ENCODE assay signal across 8 cellular contexts in genomic region chr11:27698872-27699241, GRCh38. TPM values are rescaled to one million over a fixed set of nuclear protein-coding genes. Genes with fewer than 3 reads are reported as not detected.
DNase-seq lines count a peak whose midpoint lies in the region; ATAC-seq and TF ChIP-seq lines count a peak whose summit lies in the region.

No MANE protein-coding gene starts in this region.

- H3K4me3 ChIP-seq in naive thymus-derived CD4-positive, alpha-beta T cell (ENCODE audit: low read length), result no peak overlapping the region

- H3K4me1 ChIP-seq in naive thymus-derived CD4-positive, alpha-beta T cell (ENCODE audit: control insufficient read depth in 2 of 2, insufficient read depth in 2 of 2, low read length in 2 of 2), result peaks cover 0 to 13% of the 10 kb centered on the region in 2 donors

- TF ChIP-seq CTCF in CD4-positive, alpha-beta T cell (IDR thresholded peaks at IDR 0.05), result peak; percentile 23

- no peaks in the 10 kb centered on the region for H3K36me3 ChIP-seq in naive thymus-derived CD4-positive, alpha-beta T cell (ENCODE audit: control insufficient read depth in 2 of 3, insufficient read depth in 3 of 3, low read length in 3 of 3)

- H3K27me3 Mint-ChIP-seq in CD4-positive, alpha-beta T cell, result peaks cover 80% of the 10 kb centered on the region
- H3K27me3 Mint-ChIP-seq in naive thymus-derived CD4-positive, alpha-beta T cell, result peaks cover 65 to 81% (median 75%) of the 10 kb centered on the region in 5 donors
- peaks cover 81% of the 10 kb centered on the region for H3K27me3 Mint-ChIP-seq in stimulated activated naive CD8-positive, alpha-beta T cell treated with anti-CD3 and anti-CD28 coated beads, Interleukin-15, Interleukin-2, amounts not matched to agents 100 ng/mL and 50 ng/mL, for 24 hours

- no peak overlapping the region for H3K27ac Mint-ChIP-seq in CD4-positive, alpha-beta T cell
- no peak overlapping the region for H3K27ac Mint-ChIP-seq in naive thymus-derived CD4-positive, alpha-beta T cell
- H3K27ac Mint-ChIP-seq in stimulated activated naive CD8-positive, alpha-beta T cell treated with anti-CD3 and anti-CD28 coated beads, Interleukin-15, Interleukin-2, amounts not matched to agents 100 ng/mL and 50 ng/mL, for 24 hours, result no peak overlapping the region

- intact Hi-C loops in CD4-positive, alpha-beta T cell (cut with DNase I, micrococcal nuclease), result no loop called here
- intact Hi-C loops in naive thymus-derived CD4-positive, alpha-beta T cell (cut with micrococcal nuclease), result loop anchor here (1.0 to 10.0 kb wide), 3 partner anchors 830 to 1636 kb away; no protein-coding TSS in a partner anchor

- H3K4me1 Mint-ChIP-seq in CD4-positive, alpha-beta T cell (ENCODE audit: low read depth), result peaks cover 19% of the 10 kb centered on the region
- peaks cover 12 to 32% (median 25%) of the 10 kb centered on the region in 7 donors for H3K4me1 Mint-ChIP-seq in naive thymus-derived CD4-positive, alpha-beta T cell
- peaks cover 25% of the 10 kb centered on the region for H3K4me1 Mint-ChIP-seq in stimulated activated naive CD8-positive, alpha-beta T cell treated with anti-CD3 and anti-CD28 coated beads, Interleukin-15, Interleukin-2, amounts not matched to agents 100 ng/mL and 50 ng/mL, for 24 hours (ENCODE audit: low read depth)

- peak; percentile 12 to 48 (median 22) for DNase-seq in CD4-positive, alpha-beta T cell
- peak; percentile 78 for DNase-seq in NCI-H748 (lab: John Stamatoyannopoulos, UW; ENCODE audit: unreplicated experiment)
- peak; percentile 81 for DNase-seq in activated CD8-positive, alpha-beta memory T cell treated with anti-CD3 and anti-CD28 coated beads for 24 hours
- DNase-seq in naive thymus-derived CD4-positive, alpha-beta T cell, result peak in 6 of 9 donors; percentile 5 to 64 (median 24)

- POLR2A ChIA-PET in CD4-positive, alpha-beta T cell (lab: Charles Lee), result no interaction called here
- POLR2A ChIA-PET in naive thymus-derived CD4-positive, alpha-beta T cell (lab: Charles Lee), result no interaction called here

- no peaks in the 10 kb centered on the region for H3K9me3 ChIP-seq in CD4-positive, alpha-beta T cell (ENCODE audit: control insufficient read depth, low read length)
- H3K9me3 ChIP-seq in naive thymus-derived CD4-positive, alpha-beta T cell (ENCODE audit: control insufficient read depth in 2 of 3, low read length in 3 of 3), result no peaks in the 10 kb centered on the region

- CTCF ChIA-PET in CD4-positive, alpha-beta T cell (lab: Charles Lee), result interaction anchor here (0.6 kb wide), 1 partner anchor 1854 kb away, joined by 4 read pairs; no protein-coding TSS in a partner anchor
- CTCF ChIA-PET in naive thymus-derived CD4-positive, alpha-beta T cell (lab: Charles Lee), result no interaction called here

- H3K9me3 Mint-ChIP-seq in CD4-positive, alpha-beta T cell, result no peaks in the 10 kb centered on the region
- peaks cover 0 to 5% (median 0%) of the 10 kb centered on the region in 11 donors for H3K9me3 Mint-ChIP-seq in naive thymus-derived CD4-positive, alpha-beta T cell
- H3K9me3 Mint-ChIP-seq in stimulated activated naive CD8-positive, alpha-beta T cell treated with anti-CD3 and anti-CD28 coated beads, Interleukin-15, Interleukin-2, amounts not matched to agents 100 ng/mL and 50 ng/mL, for 24 hours, result no peaks in the 10 kb centered on the region

- ATAC-seq in CD4-positive, alpha-beta T cell (ENCODE audit: poor library complexity), result peak; percentile 59
- ATAC-seq in GM19025 (IDR thresholded peaks at IDR 0.05; ENCODE audit: low read depth, unreplicated experiment) (peak; percentile 49), HG03159 (IDR thresholded peaks at IDR 0.05; ENCODE audit: unreplicated experiment) (peak; percentile 70), esophagus mucosa (peak; percentile 81)
- peak; percentile 69 for ATAC-seq in naive thymus-derived CD4-positive, alpha-beta T cell

- peaks cover 83% of the 10 kb centered on the region for H3K27me3 ChIP-seq in CD4-positive, alpha-beta T cell (ENCODE audit: control insufficient read depth, insufficient read depth, low read length)
- peaks cover 5 to 15% of the 10 kb centered on the region in 2 donors for H3K27me3 ChIP-seq in naive thymus-derived CD4-positive, alpha-beta T cell (ENCODE audit: control insufficient read depth in 2 of 2, insufficient read depth in 2 of 2, low read length in 2 of 2)

- no peaks in the 10 kb centered on the region for H3K36me3 Mint-ChIP-seq in CD4-positive, alpha-beta T cell (ENCODE audit: low read depth)
- no peaks in the 10 kb centered on the region for H3K36me3 Mint-ChIP-seq in naive thymus-derived CD4-positive, alpha-beta T cell
- H3K36me3 Mint-ChIP-seq in stimulated activated naive CD8-positive, alpha-beta T cell treated with anti-CD3 and anti-CD28 coated beads, Interleukin-15, Interleukin-2, amounts not matched to agents 100 ng/mL and 50 ng/mL, for 24 hours (ENCODE audit: low read depth), result no peaks in the 10 kb centered on the region

- H3K27ac ChIP-seq in CD4-positive, alpha-beta T cell (ENCODE audit: low read depth, low read length), result no peak overlapping the region
- no peak overlapping the region for H3K27ac ChIP-seq in naive thymus-derived CD4-positive, alpha-beta T cell (ENCODE audit: low read depth, low read length)

- H3K4me3 Mint-ChIP-seq in CD4-positive, alpha-beta T cell, result peak overlapping the region; percentile 47
- H3K4me3 Mint-ChIP-seq in naive thymus-derived CD4-positive, alpha-beta T cell, result peak overlapping the region; percentile 35 to 89 (median 62)
- H3K4me3 Mint-ChIP-seq in stimulated activated naive CD8-positive, alpha-beta T cell treated with anti-CD3 and anti-CD28 coated beads, Interleukin-15, Interleukin-2, amounts not matched to agents 100 ng/mL and 50 ng/mL, for 24 hours, result peak overlapping the region; percentile 41

RNA-seq across cellular contexts. Expression of gene BDNF, which starts 1.4 kb away (rescaled TPM):
- not detected for total RNA-seq in CD4-positive, alpha-beta T cell
- total RNA-seq in esophagus mucosa, result 0.92 TPM
- not detected for total RNA-seq in naive thymus-derived CD4-positive, alpha-beta T cell
- polyA plus RNA-seq in naive thymus-derived CD4-positive, alpha-beta T cell, result not detected

Comparison
In these comparisons a context has a peak if more than half of its experiments do, and no peak if none do; other contexts are left out.
1. DNase-seq: peak in every context shown above with its lines; median percentile 81 in activated CD8-positive, alpha-beta memory T cell treated with anti-CD3 and anti-CD28 coated beads for 24 hours; 78 in NCI-H748; 24 in naive thymus-derived CD4-positive, alpha-beta T cell; 22 in CD4-positive, alpha-beta T cell.
2. intact Hi-C loops: an anchor here in naive thymus-derived CD4-positive, alpha-beta T cell (1.0 to 10.0 kb wide); none called in CD4-positive, alpha-beta T cell.